Comparison of ENCODE assay signal across 11 cellular contexts in genomic region chr21:36542312-36543101, GRCh38.
DNase-seq lines count a peak whose midpoint lies in the region; ATAC-seq, FAIRE-seq and TF ChIP-seq lines count a peak whose summit lies in the region.
"Had no signal": no experiment of that assay in that cellular context is flagged by ENCODE, and none has a peak within 500 bp of the region (broad histone marks: within the 10 kb centered on the region; RNA-seq: fewer than 3 reads in every experiment).

No MANE protein-coding gene starts in this region.

- SMC1A ChIA-PET in GM12878 (lab: Charles Lee; ENCODE audit: uncharacterized antibody, unreplicated experiment) = interaction anchor here (0.8 to 3.3 kb wide), 9 partner anchors 22 to 71 kb away, joined by 3 to 39 read pairs (median 15); no protein-coding TSS in a partner anchor

- H3K36me3 ChIP-seq in BE2C = no peaks in the 10 kb centered on the region
- 0 out of 4 replicates have a peak, but pooled peaks cover 0 to 3% of the 10 kb centered on the region in 2 experiments for H3K36me3 ChIP-seq in GM12878 (ENCODE audit: control insufficient read depth in 2 of 2, insufficient read depth in 2 of 2, low read length in 1 of 2)
- H3K36me3 ChIP-seq: right atrium auricular region had no signal

- H3K27me3 ChIP-seq in BE2C (peaks cover 20% of the 10 kb centered on the region), GM12878 (replicated peaks in 1 of 2; ENCODE audit: control insufficient read depth in 2 of 2, insufficient read depth in 2 of 2, low read length in 1 of 2) (no peaks in the 10 kb centered on the region)
- H3K27me3 ChIP-seq: right atrium auricular region had no signal

- H3K79me2 ChIP-seq in GM12878 (ENCODE audit: control insufficient read depth, insufficient read depth, low read length) = peaks cover 35% of the 10 kb centered on the region

- TF ChIP-seq POLR2A in GM12878 (IDR thresholded peaks at IDR 0.05; ENCODE audit: low read depth, low read length) = peak; percentile 81

- POLR2A ChIA-PET in GM12878 (lab: Charles Lee) = interaction anchor here (0.5 to 2.9 kb wide), 5 partner anchors 29 to 391 kb away, joined by 3 to 10 read pairs (median 7); no protein-coding TSS in a partner anchor

- no peaks in the 10 kb centered on the region for H3K9me3 ChIP-seq in BE2C
- H3K9me3 ChIP-seq in GM12878 (replicated peaks; ENCODE audit: control insufficient read depth, insufficient read depth, low read length) = no peaks in the 10 kb centered on the region
- H3K9me3 ChIP-seq: right atrium auricular region had no signal

- H3K4me3 ChIP-seq in BE2C (ENCODE audit: low read depth, low read length) (no peak overlapping the region), GM12878 (peak overlapping the region; percentile 72)
- H3K4me3 ChIP-seq: right atrium auricular region had no signal

- ATAC-seq in GM18909 (IDR thresholded peaks at IDR 0.05; ENCODE audit: poor library complexity, unreplicated experiment) = peak; percentile 72
- ATAC-seq in HG02943 (IDR thresholded peaks at IDR 0.05; ENCODE audit: low read depth, unreplicated experiment) = peak; percentile 60
- ATAC-seq in GM12878 = peak; percentile 73
- ATAC-seq: CD8-positive, alpha-beta T cell had no signal

- no peaks in the 10 kb centered on the region for H3K4me1 Mint-ChIP-seq in T-helper 2 cell treated with Interferon-gamma antibody and Interleukin-4, amounts not matched to agents 5 μg/mL and 100 μg/mL, for 36 hours (ENCODE audit: low read depth)

- H3K4me1 ChIP-seq in BE2C (no peaks in the 10 kb centered on the region), GM12878 (ENCODE audit: control insufficient read depth, insufficient read depth, low read length) (peaks cover 12% of the 10 kb centered on the region)

- H3K4me2 ChIP-seq in GM12878 (ENCODE audit: control insufficient read depth, insufficient read depth) = peak overlapping the region; percentile 85

- RAD21 ChIA-PET in GM12878 (lab: Charles Lee; ENCODE audit: unreplicated experiment) = interaction anchor here (0.8 to 3.3 kb wide), 5 partner anchors 15 to 35 kb away, joined by 3 to 58 read pairs (median 4); no protein-coding TSS in a partner anchor

- BruUV-seq in GM12878 (replicated peaks; lab: Mats Ljungman, UMichigan) = no TSS peak

- in situ Hi-C loops in GM12878 (cut with MboI) = no loop called here

- peak overlapping the region; percentile 59 for H3K27ac ChIP-seq in GM12878 (ENCODE audit: control insufficient read depth, insufficient read depth)
- H3K27ac ChIP-seq: right atrium auricular region had no signal

- H3K27me3 Mint-ChIP-seq in T-helper 2 cell treated with Interferon-gamma antibody and Interleukin-4, amounts not matched to agents 5 μg/mL and 100 μg/mL, for 36 hours (ENCODE audit: low read depth) = peaks cover 12% of the 10 kb centered on the region

- H3K9me3 Mint-ChIP-seq in T-helper 2 cell treated with Interferon-gamma antibody and Interleukin-4, amounts not matched to agents 5 μg/mL and 100 μg/mL, for 36 hours = no peaks in the 10 kb centered on the region
- H3K9me3 Mint-ChIP-seq: CD8-positive, alpha-beta T cell had no signal

- no peak overlapping the region for H3K27ac Mint-ChIP-seq in T-helper 2 cell treated with Interferon-gamma antibody and Interleukin-4, amounts not matched to agents 5 μg/mL and 100 μg/mL, for 36 hours
- H3K27ac Mint-ChIP-seq: CD8-positive, alpha-beta T cell had no signal

- no peaks in the 10 kb centered on the region for H3K36me3 Mint-ChIP-seq in T-helper 2 cell treated with Interferon-gamma antibody and Interleukin-4, amounts not matched to agents 5 μg/mL and 100 μg/mL, for 36 hours (ENCODE audit: low read depth)
- H3K36me3 Mint-ChIP-seq: CD8-positive, alpha-beta T cell had no signal

- H3K9ac ChIP-seq in GM12878 (ENCODE audit: control insufficient read depth, insufficient read depth, low read length) = peak overlapping the region; percentile 84

- TF ChIP-seq RAD21 in GM12878 (IDR thresholded peaks at IDR 0.05; ENCODE audit: insufficient read depth, low read depth, low read length) = peak; percentile 87

- intact Hi-C loops in GM12878 (cut with micrococcal nuclease; ENCODE audit: unreplicated experiment) = loop anchor here (1.0 to 5.0 kb wide), 3 partner anchors 38 to 122 kb away; no protein-coding TSS in a partner anchor

- TF ChIP-seq CTCF in BE2C (IDR thresholded peaks at IDR 0.05; ENCODE audit: low read depth, low read length) = 0 out of 2 replicates have a peak, but pooled peaks have one; percentile 6
- peak; percentile 70 to 79 (median 73) for TF ChIP-seq CTCF in GM12878 (IDR thresholded peaks at IDR 0.05 in 2 of 3, conservative IDR thresholded peaks at IDR 0.05 in 1 of 3; ENCODE audit: control insufficient read depth in 2 of 3, extremely low read depth in 1 of 3, insufficient read depth in 1 of 3, low read depth in 3 of 3, low read length in 3 of 3)

- CTCF ChIA-PET in GM12878 (lab: Yijun Ruan, JAX) = interaction anchor here (1.0 to 1.5 kb wide), 4 partner anchors 30 to 120 kb away, joined by 3 to 30 read pairs (median 10); no protein-coding TSS in a partner anchor

- no peak overlapping the region for H3K4me3 Mint-ChIP-seq in T-helper 2 cell treated with Interferon-gamma antibody and Interleukin-4, amounts not matched to agents 5 μg/mL and 100 μg/mL, for 36 hours
- H3K4me3 Mint-ChIP-seq: CD8-positive, alpha-beta T cell had no signal

- H2AFZ ChIP-seq in GM12878 (ENCODE audit: control insufficient read depth, low read depth, low read length) = peak overlapping the region; percentile 12

- H4K20me1 ChIP-seq in GM12878 (ENCODE audit: control insufficient read depth, insufficient read depth) = no peaks in the 10 kb centered on the region

- no peak for FAIRE-seq in GM12878 (lab: Jason Lieb, UNC)

- no peak; a peak in 2 of 4 replicates for TF ChIP-seq EP300 in GM12878 (IDR thresholded peaks at IDR 0.05; ENCODE audit: borderline replicate concordance in 1 of 2, control insufficient read depth in 1 of 2, low read depth in 2 of 2, low read length in 2 of 2)

- DNase-seq in BE2C = no peak
- DNase-seq in GM12878 (ENCODE audit: low read depth, low spot score) = peak; percentile 70
- no peak for DNase-seq in nucleus accumbens (lab: John Stamatoyannopoulos, UW)
- no peak for DNase-seq in T-helper 1 cell
- DNase-seq in T-helper 2 cell treated with Interferon-gamma antibody and Interleukin-4, amounts not matched to agents 5 μg/mL and 100 μg/mL, for 36 hours (ENCODE audit: low spot score) = no peak
- DNase-seq in NCI-H748 (lab: John Stamatoyannopoulos, UW; ENCODE audit: unreplicated experiment) = no peak
- DNase-seq: Kasumi-1 had no signal

- under 1% methylated on average over 34 of the region's 34 CpGs for WGBS in GM12878 (ENCODE audit: insufficient coverage, insufficient replicate concordance, low lambda C conversion rate, missing lambda C conversion rate)

TF ChIP-seq in GM12878, 131 proteins besides CTCF, POLR2A, EP300 and RAD21 (continues in another document):
- TF ChIP-seq RUNX3 (IDR thresholded peaks at IDR 0.05; ENCODE audit: low read length) (no peak), SIX5 (IDR thresholded peaks at IDR 0.05; ENCODE audit: low read depth, low read length, severe bottlenecking) (no peak), ATF7 (IDR thresholded peaks at IDR 0.05; ENCODE audit: low read depth) (peak; percentile 78), SMAD5 (IDR thresholded peaks at IDR 0.05; ENCODE audit: low read depth) (peak; percentile 82; the same call in 1 of the 2 replicates), MEF2A (IDR thresholded peaks at IDR 0.05; ENCODE audit: insufficient read depth, low read depth, low read length) (0 out of 2 replicates have a peak, but pooled peaks have one; percentile 28), POLR2AphosphoS2 (IDR thresholded peaks at IDR 0.05; ENCODE audit: low read depth, low read length) (peak; percentile 66; the same call in 1 of the 2 replicates), KLF5 (IDR thresholded peaks at IDR 0.05; ENCODE audit: partially characterized antibody) (no peak), E2F4 (IDR thresholded peaks at IDR 0.05; ENCODE audit: low read depth, low read length) (no peak), SREBF1 (IDR thresholded peaks at IDR 0.05; ENCODE audit: low read length) (no peak), BCL11A (IDR thresholded peaks at IDR 0.05; ENCODE audit: low read depth, low read length) (0 out of 2 replicates have a peak, but pooled peaks have one; percentile 15), CHD2 (IDR thresholded peaks at IDR 0.05; ENCODE audit: borderline replicate concordance, low read depth, low read length) (0 out of 2 replicates have a peak, but pooled peaks have one; percentile 46), TCF12 (IDR thresholded peaks at IDR 0.05; ENCODE audit: low read depth, low read length) (peak; percentile 24; the same call in 1 of the 2 replicates), BACH1 (IDR thresholded peaks at IDR 0.05; ENCODE audit: borderline replicate concordance) (0 out of 2 replicates have a peak, but pooled peaks have one; percentile 36), NFIC (IDR thresholded peaks at IDR 0.05; ENCODE audit: low read depth, low read length) (no peak), MAX (IDR thresholded peaks at IDR 0.05; ENCODE audit: low read depth, low read length) (peak; percentile 80; the same call in 1 of the 2 replicates)
- TF ChIP-seq, protein P1, sequence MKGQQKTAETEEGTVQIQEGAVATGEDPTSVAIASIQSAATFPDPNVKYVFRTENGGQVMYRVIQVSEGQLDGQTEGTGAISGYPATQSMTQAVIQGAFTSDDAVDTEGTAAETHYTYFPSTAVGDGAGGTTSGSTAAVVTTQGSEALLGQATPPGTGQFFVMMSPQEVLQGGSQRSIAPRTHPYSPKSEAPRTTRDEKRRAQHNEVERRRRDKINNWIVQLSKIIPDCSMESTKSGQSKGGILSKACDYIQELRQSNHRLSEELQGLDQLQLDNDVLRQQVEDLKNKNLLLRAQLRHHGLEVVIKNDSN (IDR thresholded peaks at IDR 0.05; ENCODE audit: borderline replicate concordance, extremely low read length, insufficient read depth, low read depth, low read length) = peak; percentile 14
